ENCODE assay signal across 1 cellular context in the genomic region with DNA sequence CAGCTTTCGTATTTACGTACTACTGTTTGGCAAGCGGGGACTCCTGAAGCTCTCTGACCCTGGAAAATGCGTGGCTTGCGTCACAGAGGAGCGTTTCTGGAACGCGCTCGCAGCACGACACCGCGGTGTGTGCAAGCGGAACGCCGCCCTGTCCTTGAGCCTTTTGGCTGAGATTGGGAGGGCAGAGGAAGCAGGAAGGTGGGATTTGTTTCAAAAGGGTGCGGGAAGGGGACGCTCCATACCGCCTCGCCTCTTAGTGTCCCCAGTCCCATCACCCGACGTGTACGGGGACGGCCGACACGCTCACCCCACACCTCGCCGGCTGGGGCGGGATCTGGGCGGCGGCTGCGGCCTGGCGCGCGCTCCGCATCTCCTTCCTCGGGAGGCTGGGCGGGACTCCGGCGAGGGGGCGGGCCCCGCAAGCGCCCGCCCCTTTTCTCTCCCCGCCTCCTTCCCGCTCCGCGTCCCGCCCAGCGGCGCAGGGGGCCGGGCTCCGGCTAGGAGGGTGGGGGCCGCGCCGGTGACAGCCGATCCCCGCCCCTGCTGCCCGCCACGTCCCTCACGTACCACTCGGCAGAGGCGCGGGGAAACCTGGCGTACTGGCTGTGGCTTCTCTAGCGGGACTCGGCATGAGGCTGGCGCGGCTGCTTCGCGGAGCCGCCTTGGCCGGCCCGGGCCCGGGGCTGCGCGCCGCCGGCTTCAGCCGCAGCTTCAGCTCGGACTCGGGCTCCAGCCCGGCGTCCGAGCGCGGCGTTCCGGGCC.
TF ChIP-seq lines count a peak whose summit lies in the region.

A gene (plus strand): TSS at position 569 of the 762 bp plus-strand sequence. CDS start 61 bp downstream, at position 630.

TF ChIP-seq in K562, 482 proteins besides CTCF, POLR2A, EP300 and RAD21 (continued from another document and continues in another):
- TF ChIP-seq, protein P1, sequence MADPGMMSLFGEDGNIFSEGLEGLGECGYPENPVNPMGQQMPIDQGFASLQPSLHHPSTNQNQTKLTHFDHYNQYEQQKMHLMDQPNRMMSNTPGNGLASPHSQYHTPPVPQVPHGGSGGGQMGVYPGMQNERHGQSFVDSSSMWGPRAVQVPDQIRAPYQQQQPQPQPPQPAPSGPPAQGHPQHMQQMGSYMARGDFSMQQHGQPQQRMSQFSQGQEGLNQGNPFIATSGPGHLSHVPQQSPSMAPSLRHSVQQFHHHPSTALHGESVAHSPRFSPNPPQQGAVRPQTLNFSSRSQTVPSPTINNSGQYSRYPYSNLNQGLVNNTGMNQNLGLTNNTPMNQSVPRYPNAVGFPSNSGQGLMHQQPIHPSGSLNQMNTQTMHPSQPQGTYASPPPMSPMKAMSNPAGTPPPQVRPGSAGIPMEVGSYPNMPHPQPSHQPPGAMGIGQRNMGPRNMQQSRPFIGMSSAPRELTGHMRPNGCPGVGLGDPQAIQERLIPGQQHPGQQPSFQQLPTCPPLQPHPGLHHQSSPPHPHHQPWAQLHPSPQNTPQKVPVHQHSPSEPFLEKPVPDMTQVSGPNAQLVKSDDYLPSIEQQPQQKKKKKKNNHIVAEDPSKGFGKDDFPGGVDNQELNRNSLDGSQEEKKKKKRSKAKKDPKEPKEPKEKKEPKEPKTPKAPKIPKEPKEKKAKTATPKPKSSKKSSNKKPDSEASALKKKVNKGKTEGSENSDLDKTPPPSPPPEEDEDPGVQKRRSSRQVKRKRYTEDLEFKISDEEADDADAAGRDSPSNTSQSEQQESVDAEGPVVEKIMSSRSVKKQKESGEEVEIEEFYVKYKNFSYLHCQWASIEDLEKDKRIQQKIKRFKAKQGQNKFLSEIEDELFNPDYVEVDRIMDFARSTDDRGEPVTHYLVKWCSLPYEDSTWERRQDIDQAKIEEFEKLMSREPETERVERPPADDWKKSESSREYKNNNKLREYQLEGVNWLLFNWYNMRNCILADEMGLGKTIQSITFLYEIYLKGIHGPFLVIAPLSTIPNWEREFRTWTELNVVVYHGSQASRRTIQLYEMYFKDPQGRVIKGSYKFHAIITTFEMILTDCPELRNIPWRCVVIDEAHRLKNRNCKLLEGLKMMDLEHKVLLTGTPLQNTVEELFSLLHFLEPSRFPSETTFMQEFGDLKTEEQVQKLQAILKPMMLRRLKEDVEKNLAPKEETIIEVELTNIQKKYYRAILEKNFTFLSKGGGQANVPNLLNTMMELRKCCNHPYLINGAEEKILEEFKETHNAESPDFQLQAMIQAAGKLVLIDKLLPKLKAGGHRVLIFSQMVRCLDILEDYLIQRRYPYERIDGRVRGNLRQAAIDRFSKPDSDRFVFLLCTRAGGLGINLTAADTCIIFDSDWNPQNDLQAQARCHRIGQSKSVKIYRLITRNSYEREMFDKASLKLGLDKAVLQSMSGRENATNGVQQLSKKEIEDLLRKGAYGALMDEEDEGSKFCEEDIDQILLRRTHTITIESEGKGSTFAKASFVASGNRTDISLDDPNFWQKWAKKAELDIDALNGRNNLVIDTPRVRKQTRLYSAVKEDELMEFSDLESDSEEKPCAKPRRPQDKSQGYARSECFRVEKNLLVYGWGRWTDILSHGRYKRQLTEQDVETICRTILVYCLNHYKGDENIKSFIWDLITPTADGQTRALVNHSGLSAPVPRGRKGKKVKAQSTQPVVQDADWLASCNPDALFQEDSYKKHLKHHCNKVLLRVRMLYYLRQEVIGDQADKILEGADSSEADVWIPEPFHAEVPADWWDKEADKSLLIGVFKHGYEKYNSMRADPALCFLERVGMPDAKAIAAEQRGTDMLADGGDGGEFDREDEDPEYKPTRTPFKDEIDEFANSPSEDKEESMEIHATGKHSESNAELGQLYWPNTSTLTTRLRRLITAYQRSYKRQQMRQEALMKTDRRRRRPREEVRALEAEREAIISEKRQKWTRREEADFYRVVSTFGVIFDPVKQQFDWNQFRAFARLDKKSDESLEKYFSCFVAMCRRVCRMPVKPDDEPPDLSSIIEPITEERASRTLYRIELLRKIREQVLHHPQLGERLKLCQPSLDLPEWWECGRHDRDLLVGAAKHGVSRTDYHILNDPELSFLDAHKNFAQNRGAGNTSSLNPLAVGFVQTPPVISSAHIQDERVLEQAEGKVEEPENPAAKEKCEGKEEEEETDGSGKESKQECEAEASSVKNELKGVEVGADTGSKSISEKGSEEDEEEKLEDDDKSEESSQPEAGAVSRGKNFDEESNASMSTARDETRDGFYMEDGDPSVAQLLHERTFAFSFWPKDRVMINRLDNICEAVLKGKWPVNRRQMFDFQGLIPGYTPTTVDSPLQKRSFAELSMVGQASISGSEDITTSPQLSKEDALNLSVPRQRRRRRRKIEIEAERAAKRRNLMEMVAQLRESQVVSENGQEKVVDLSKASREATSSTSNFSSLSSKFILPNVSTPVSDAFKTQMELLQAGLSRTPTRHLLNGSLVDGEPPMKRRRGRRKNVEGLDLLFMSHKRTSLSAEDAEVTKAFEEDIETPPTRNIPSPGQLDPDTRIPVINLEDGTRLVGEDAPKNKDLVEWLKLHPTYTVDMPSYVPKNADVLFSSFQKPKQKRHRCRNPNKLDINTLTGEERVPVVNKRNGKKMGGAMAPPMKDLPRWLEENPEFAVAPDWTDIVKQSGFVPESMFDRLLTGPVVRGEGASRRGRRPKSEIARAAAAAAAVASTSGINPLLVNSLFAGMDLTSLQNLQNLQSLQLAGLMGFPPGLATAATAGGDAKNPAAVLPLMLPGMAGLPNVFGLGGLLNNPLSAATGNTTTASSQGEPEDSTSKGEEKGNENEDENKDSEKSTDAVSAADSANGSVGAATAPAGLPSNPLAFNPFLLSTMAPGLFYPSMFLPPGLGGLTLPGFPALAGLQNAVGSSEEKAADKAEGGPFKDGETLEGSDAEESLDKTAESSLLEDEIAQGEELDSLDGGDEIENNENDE (IDR thresholded peaks at IDR 0.05; ENCODE audit: low read depth, low read length): no peak
- TF ChIP-seq, protein P2, sequence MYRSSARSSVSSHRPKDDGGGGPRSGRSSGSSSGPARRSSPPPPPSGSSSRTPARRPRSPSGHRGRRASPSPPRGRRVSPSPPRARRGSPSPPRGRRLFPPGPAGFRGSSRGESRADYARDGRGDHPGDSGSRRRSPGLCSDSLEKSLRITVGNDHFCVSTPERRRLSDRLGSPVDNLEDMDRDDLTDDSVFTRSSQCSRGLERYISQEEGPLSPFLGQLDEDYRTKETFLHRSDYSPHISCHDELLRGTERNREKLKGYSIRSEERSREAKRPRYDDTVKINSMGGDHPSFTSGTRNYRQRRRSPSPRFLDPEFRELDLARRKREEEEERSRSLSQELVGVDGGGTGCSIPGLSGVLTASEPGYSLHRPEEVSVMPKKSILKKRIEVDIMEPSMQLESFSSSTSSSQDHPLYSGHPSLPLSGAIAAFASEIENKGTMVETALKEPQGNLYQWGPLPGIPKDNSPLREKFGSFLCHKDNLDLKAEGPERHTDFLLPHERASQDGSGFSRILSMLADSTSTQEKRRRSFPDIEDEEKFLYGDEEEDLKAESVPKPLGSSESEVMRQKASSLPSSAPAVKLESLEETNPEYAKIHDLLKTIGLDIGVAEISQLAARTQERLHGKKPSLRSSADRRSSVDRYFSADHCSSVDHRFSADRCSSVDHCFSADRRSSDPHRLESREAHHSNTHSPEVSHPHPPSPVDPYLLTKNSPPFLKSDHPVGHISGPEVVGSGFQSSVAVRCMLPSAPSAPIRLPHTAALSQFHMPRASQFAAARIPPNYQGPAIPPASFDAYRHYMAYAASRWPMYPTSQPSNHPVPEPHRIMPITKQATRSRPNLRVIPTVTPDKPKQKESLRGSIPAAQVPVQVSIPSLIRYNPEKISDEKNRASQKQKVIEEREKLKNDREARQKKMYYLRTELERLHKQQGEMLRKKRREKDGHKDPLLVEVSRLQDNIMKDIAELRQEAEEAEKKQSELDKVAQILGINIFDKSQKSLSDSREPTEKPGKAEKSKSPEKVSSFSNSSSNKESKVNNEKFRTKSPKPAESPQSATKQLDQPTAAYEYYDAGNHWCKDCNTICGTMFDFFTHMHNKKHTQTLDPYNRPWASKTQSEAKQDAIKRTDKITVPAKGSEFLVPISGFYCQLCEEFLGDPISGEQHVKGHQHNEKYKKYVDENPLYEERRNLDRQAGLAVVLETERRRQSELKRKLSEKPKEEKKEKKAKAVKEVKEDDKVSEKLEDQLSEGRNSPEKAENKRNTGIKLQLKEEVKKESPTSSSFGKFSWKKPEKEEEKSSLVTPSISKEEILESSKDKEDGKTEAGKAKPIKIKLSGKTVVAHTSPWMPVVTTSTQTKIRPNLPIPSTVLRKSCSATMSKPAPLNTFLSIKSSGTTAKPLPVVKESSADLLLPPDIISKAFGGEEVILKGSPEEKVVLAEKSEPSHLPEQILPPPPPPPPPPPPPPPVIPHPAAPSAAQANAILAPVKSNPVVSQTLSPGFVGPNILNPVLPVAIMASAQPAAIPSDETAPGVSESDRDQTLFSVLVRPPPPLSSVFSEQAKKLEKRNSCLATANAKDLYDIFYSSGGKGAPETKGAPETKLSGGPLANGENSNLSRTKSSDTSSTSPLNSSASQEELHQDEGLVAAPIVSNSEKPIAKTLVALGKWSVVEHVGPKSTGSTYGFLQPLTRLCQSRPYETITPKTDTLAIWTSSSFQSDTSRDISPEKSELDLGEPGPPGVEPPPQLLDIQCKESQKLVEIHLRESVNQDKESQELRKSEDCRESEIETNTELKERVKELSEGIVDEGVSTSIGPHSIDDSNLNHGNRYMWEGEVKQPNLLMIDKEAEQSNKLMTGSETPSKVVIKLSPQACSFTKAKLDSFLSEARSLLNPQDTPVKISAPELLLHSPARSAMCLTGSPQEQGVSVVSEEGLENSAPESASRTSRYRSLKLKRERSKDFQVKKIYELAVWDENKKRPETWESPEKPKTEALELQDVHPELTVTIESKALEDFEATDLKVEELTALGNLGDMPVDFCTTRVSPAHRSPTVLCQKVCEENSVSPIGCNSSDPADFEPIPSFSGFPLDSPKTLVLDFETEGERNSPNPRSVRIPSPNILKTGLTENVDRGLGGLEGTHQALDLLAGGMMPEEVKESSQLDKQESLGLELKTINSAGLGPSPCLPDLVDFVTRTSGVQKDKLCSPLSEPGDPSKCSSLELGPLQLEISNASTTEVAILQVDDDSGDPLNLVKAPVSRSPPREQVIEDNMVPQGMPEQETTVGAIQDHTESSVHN (IDR thresholded peaks at IDR 0.05; ENCODE audit: borderline replicate concordance in 1 of 2, low read depth in 1 of 2): no peak; a peak in 1 of 4 replicates
- TF ChIP-seq STAG1 (CRISPR knock-in tag; IDR thresholded peaks at IDR 0.05; ENCODE audit: borderline replicate concordance) (no peak), ZNF197 (CRISPR knock-in tag; IDR thresholded peaks at IDR 0.05; ENCODE audit: low read depth) (no peak), HSF4 (CRISPR knock-in tag; IDR thresholded peaks at IDR 0.05; ENCODE audit: borderline replicate concordance) (no peak), EGR1 (conservative IDR thresholded peaks at IDR 0.05) (0 out of 2 replicates have a peak, but pooled peaks have one; percentile 29), POU5F1 (IDR thresholded peaks at IDR 0.05; ENCODE audit: borderline replicate concordance, low read depth, low read length, partially characterized antibody) (no peak), ZNF445 (CRISPR knock-in tag; IDR thresholded peaks at IDR 0.05; ENCODE audit: low read depth) (no peak), CBX3 (IDR thresholded peaks at IDR 0.05; ENCODE audit: borderline replicate concordance in 1 of 2, low read length in 2 of 2) (peak in 1 of 2 experiments; percentile 37; a peak in 1 of 3 replicates), PTBP1 (IDR thresholded peaks at IDR 0.05; ENCODE audit: low read depth, low read length) (no peak), RFX1 (IDR thresholded peaks at IDR 0.05) (no peak), ZNF586 (CRISPR knock-in tag; conservative IDR thresholded peaks at IDR 0.05) (no peak), ELF1 (tag; IDR thresholded peaks at IDR 0.05) (no peak), MAZ (CRISPR knock-in tag; conservative IDR thresholded peaks at IDR 0.05 in 1 of 2, IDR thresholded peaks at IDR 0.05 in 1 of 2) (peak; percentile 89 to 95), CREB1 (IDR thresholded peaks at IDR 0.05) (peak; percentile 67; the same call in 1 of the 2 replicates), CREB1 (CRISPR knock-in tag; IDR thresholded peaks at IDR 0.05) (peak; percentile 82), FOXA3 (CRISPR knock-in tag; conservative IDR thresholded peaks at IDR 0.05 in 1 of 2, IDR thresholded peaks at IDR 0.05 in 1 of 2) (no peak; a peak in 1 of 4 replicates), NCOA2 (IDR thresholded peaks at IDR 0.05; ENCODE audit: partially characterized antibody in 2 of 2) (no peak)
- TF ChIP-seq, protein P3, sequence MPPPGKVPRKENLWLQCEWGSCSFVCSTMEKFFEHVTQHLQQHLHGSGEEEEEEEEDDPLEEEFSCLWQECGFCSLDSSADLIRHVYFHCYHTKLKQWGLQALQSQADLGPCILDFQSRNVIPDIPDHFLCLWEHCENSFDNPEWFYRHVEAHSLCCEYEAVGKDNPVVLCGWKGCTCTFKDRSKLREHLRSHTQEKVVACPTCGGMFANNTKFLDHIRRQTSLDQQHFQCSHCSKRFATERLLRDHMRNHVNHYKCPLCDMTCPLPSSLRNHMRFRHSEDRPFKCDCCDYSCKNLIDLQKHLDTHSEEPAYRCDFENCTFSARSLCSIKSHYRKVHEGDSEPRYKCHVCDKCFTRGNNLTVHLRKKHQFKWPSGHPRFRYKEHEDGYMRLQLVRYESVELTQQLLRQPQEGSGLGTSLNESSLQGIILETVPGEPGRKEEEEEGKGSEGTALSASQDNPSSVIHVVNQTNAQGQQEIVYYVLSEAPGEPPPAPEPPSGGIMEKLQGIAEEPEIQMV (tag; conservative IDR thresholded peaks at IDR 0.05; ENCODE audit: low read depth): no peak
- TF ChIP-seq, protein P4, sequence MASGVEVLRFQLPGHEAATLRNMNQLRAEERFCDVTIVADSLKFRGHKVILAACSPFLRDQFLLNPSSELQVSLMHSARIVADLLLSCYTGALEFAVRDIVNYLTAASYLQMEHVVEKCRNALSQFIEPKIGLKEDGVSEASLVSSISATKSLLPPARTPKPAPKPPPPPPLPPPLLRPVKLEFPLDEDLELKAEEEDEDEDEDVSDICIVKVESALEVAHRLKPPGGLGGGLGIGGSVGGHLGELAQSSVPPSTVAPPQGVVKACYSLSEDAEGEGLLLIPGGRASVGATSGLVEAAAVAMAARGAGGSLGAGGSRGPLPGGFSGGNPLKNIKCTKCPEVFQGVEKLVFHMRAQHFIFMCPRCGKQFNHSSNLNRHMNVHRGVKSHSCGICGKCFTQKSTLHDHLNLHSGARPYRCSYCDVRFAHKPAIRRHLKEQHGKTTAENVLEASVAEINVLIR (CRISPR knock-in tag; IDR thresholded peaks at IDR 0.05): peak; percentile 42; the same call in 1 of the 2 replicates
- TF ChIP-seq, protein P5, sequence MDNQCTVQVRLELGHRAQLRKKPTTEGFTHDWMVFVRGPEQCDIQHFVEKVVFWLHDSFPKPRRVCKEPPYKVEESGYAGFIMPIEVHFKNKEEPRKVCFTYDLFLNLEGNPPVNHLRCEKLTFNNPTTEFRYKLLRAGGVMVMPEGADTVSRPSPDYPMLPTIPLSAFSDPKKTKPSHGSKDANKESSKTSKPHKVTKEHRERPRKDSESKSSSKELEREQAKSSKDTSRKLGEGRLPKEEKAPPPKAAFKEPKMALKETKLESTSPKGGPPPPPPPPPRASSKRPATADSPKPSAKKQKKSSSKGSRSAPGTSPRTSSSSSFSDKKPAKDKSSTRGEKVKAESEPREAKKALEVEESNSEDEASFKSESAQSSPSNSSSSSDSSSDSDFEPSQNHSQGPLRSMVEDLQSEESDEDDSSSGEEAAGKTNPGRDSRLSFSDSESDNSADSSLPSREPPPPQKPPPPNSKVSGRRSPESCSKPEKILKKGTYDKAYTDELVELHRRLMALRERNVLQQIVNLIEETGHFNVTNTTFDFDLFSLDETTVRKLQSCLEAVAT (IDR thresholded peaks at IDR 0.05): peak; percentile 31 to 72; a peak in 1 of 4 replicates
- TF ChIP-seq, protein P6, sequence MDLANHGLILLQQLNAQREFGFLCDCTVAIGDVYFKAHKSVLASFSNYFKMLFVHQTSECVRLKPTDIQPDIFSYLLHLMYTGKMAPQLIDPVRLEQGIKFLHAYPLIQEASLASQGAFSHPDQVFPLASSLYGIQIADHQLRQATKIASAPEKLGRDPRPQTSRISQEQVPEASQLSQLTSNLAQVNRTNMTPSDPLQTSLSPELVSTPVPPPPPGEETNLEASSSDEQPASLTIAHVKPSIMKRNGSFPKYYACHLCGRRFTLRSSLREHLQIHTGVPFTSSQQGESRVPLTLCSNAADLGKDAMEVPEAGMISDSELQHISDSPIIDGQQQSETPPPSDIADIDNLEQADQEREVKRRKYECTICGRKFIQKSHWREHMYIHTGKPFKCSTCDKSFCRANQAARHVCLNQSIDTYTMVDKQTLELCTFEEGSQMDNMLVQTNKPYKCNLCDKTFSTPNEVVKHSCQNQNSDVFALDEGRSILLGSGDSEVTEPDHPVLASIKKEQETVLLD (IDR thresholded peaks at IDR 0.05): peak; percentile 74
